ENCODE assay signal across 35 cellular contexts in genomic region chr7:17534348-17534747, GRCh38.
"Had no signal": no experiment of that assay in that cellular context is flagged by ENCODE, and none has a peak within 500 bp of the region (broad histone marks: within the 10 kb centered on the region; RNA-seq: fewer than 3 reads in every experiment).

No MANE protein-coding gene starts in this region.

- H3K27ac ChIP-seq: adrenal gland, KMS-11, PC-9, RWPE1, VCaP had no signal

- H3K4me3 ChIP-seq: adrenal gland, body of pancreas, breast epithelium, PC-9 had no signal

- DNase-seq: activated B cell treated with CpG ODN at 0.5 μM for 24 hours; activated CD4-positive, alpha-beta memory T cell treated with anti-CD3 and anti-CD28 coated beads for 36 hours; activated CD4-positive, alpha-beta T cell treated with anti-CD3 and anti-CD28 coated beads for 4 hours; activated CD4-positive, alpha-beta T cell treated with anti-CD3 and anti-CD28 coated beads, Interleukin-2, amount 50 U/mL, for 1 hour; activated CD4-positive, CD25-positive, alpha-beta regulatory T cell treated with anti-CD3 and anti-CD28 coated beads, Interleukin-2, amount 50 U/mL, for 72 hours; activated CD8-positive, alpha-beta memory T cell treated with anti-CD3 and anti-CD28 coated beads, Interleukin-2, amount 50 U/mL, for 4 hours; activated gamma-delta T cell treated with Interleukin-2 at 50 U/mL for 16 hours; activated naive CD4-positive, alpha-beta T cell treated with anti-CD3 and anti-CD28 coated beads for 36 hours; activated T-cell treated with anti-CD3 and anti-CD28 coated beads for 4 hours; activated T-cell treated with anti-CD3 and anti-CD28 coated beads, Interleukin-2, amount 50 U/mL, for 4 hours; adrenal gland; body of pancreas; MM.1S; MV-4-11; NCI-H1092 treated with DMSO at 0.1 percent for 48 hours; NCI-H1417; NCI-H146; NCI-H187; NCI-H2029 treated with DMSO at 0.1 percent for 48 hours; NCI-H2107; NCI-H226; NCI-H446 treated with DMSO at 0.1 percent for 48 hours; NCI-H69; PC-9; Right ventricle myocardium superior; SW 1271; T-helper 1 cell; T-helper 2 cell; T-helper 9 cell had no signal

- H3K9ac ChIP-seq: KMS-11 had no signal

- H3K4me1 ChIP-seq: adrenal gland had no signal

- H3K4me2 ChIP-seq: KMS-11, PC-9 had no signal

- H3K9me3 ChIP-seq: adrenal gland, body of pancreas, breast epithelium had no signal

- FAIRE-seq: astrocyte had no signal

- H2AFZ ChIP-seq: PC-9 had no signal

- ATAC-seq: activated naive CD4-positive, alpha-beta T cell treated with anti-CD3 and anti-CD28 coated beads, Interleukin-2, amount 50 U/mL, for 72 hours; activated T-cell treated with anti-CD3 and anti-CD28 coated beads, Interleukin-2, amount 50 U/mL, for 4 hours; body of pancreas had no signal

- H3K27me3 ChIP-seq: adrenal gland, body of pancreas, breast epithelium had no signal

- H3K36me3 ChIP-seq: adrenal gland, breast epithelium had no signal
